8 cellular contexts compared by ENCODE assay signal in the genomic region with DNA sequence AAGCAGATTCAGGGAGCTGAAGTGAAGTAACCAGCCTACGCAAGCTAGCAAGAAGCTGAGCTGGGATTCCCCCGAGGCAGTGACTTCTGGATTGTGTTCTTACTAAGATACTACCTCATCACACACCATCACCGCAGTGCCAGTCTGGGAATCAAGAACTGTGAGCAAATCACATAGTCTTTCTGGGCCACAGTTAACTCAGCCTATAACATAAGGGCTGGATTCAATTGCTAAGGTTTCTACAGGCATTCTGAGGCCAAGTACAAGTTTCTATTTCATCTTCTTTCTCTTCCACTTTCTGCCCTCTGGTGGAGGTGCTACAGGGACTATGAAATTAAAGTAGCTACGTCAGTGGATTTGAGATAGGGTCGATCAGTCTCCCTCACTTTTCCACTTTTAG. TPM values are rescaled to one million over a fixed set of nuclear protein-coding genes. Genes with fewer than 3 reads are reported as not detected.
DNase-seq lines count a peak whose midpoint lies in the region; ATAC-seq and TF ChIP-seq lines count a peak whose summit lies in the region.

No MANE protein-coding gene starts in this region.

- DNase-seq in cardiac muscle cell (ENCODE audit: low read depth in 1 of 2, low spot score in 1 of 2), result peak; percentile 35 to 65
- DNase-seq in cardiac septum (ENCODE audit: low spot score), result no peak
- DNase-seq in NOMO-1 treated with DMSO at 0.1 percent for 48 hours (lab: John Stamatoyannopoulos, UW; ENCODE audit: unreplicated experiment), result peak; percentile 8
- peak; percentile 11 for DNase-seq in effector CD4-positive, alpha-beta T cell
- DNase-seq in sciatic nerve (ENCODE audit: low spot score), result no peak
- no peak for DNase-seq in NCI-H1092 treated with DMSO at 0.1 percent for 48 hours (lab: John Stamatoyannopoulos, UW)
- no peak for DNase-seq in NCI-H446 (lab: John Stamatoyannopoulos, UW)

- TF ChIP-seq CTCF in cardiac muscle cell (IDR thresholded peaks at IDR 0.05; ENCODE audit: low read depth, low read length), result peak; percentile 45

- peak overlapping the region; percentile 5 for H3K27ac ChIP-seq in cardiac muscle cell

- peaks cover 31% of the 10 kb centered on the region for H3K4me1 ChIP-seq in cardiac muscle cell (ENCODE audit: low read depth)

- no peaks in the 10 kb centered on the region for H3K27me3 ChIP-seq in cardiac muscle cell

- peak overlapping the region; percentile 82 for H3K4me3 ChIP-seq in cardiac muscle cell

- H3K36me3 ChIP-seq in cardiac muscle cell, result no peaks in the 10 kb centered on the region

- no peaks in the 10 kb centered on the region for H3K9me3 ChIP-seq in cardiac muscle cell (ENCODE audit: low read depth)

- intact Hi-C loops in cardiac septum (cut with DNase I) (loop anchor here (5.0 kb wide), 1 partner anchor 152 kb away; no protein-coding TSS in a partner anchor), sciatic nerve (cut with DNase I) (no loop called here)

- ATAC-seq in HG02610 (IDR thresholded peaks at IDR 0.05; ENCODE audit: unreplicated experiment) (peak; percentile 87), sciatic nerve (peak; percentile 52)

RNA-seq across cellular contexts. Expression of gene CORIN, which starts 1.4 kb away (rescaled TPM):
- total RNA-seq in cardiac muscle cell, result 118 and 169 TPM in 2 replicates
- 110 and 168 TPM in 2 replicates for polyA plus RNA-seq in cardiac muscle cell
- total RNA-seq in cardiac septum, result 3.4 TPM
- 0.36 TPM for total RNA-seq in sciatic nerve

Comparison
In these comparisons a context has a peak if more than half of its experiments do, and no peak if none do; other contexts are left out.
1. DNase-seq: peak in cardiac muscle cell (2 of 2), NOMO-1 treated with DMSO at 0.1 percent for 48 hours (single experiment) and effector CD4-positive, alpha-beta T cell (single experiment); none in cardiac septum (single experiment), sciatic nerve (single experiment), NCI-H1092 treated with DMSO at 0.1 percent for 48 hours (single experiment) and NCI-H446 (0 of 2).
2. RNA of gene CORIN, which starts 1.4 kb away (total RNA-seq): 118 to 169 TPM in cardiac muscle cell; 3.4 TPM in cardiac septum (single experiment) and 0.36 TPM in sciatic nerve (single experiment); every median in the first group is over 10 times any median in the second.